Comparison of ENCODE assay signal across 24 cellular contexts in the genomic region with DNA sequence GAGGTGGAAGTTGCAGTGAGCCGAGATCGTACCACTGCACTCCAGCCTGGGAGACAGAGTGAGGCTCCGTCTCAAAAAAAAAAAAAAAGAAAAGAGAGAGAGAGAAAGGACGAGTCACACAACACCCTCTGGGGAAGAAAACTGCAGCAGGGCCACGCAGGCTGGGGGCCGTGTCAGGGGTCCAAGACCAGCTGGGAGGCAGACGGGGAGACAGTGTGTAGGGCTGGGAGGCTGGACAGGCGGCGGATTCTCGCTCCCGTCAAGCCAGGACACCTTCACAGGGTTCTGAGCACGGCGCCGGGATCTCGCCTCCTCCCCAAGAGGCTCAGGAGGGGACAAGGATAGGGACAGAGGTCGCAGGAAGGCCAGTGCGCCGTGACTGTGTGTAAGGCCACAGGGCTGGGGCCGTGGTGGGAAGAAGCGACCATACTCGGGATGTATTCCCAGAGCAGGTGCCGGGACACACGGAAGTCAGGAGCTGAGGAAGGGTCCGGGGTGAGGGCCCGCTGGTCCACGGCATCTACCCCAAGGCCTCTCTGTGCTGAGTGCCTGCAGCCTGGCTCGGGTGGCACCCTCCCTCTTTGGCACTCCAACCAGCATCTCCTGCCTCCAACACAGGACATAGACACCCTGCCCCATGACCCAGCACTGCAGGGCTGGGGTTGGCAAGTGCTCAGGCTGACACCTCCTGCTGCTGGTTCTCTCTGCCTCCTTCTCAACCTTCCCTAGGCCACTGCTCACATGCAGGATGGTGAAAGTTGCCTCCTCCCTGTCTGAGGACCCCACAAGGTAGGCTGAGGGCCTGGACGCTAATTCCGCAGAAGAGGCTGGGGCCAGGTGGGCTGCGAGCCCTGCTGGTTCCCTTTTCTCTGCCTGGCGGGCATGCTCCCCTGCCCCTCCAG. TPM values are rescaled to one million over a fixed set of nuclear protein-coding genes. Genes with fewer than 3 reads are reported as not detected.
DNase-seq lines count a peak whose midpoint lies in the region; ATAC-seq and TF ChIP-seq lines count a peak whose summit lies in the region.
"Had no signal": no experiment of that assay in that cellular context is flagged by ENCODE, and none has a peak within 500 bp of the region (broad histone marks: within the 10 kb centered on the region; RNA-seq: fewer than 3 reads in every experiment).

No MANE protein-coding gene starts in this region.

- no peak for TF ChIP-seq CTCF in left ventricle myocardium inferior (IDR thresholded peaks at IDR 0.05; ENCODE audit: borderline replicate concordance)
- TF ChIP-seq CTCF in Panc1 (IDR thresholded peaks at IDR 0.05), result no peak
- no peak for TF ChIP-seq CTCF in spleen (IDR thresholded peaks at IDR 0.05 in 8 of 11, conservative IDR thresholded peaks at IDR 0.05 in 3 of 11)

- H3K36me3 ChIP-seq in left ventricle myocardium inferior, result peaks cover 25% of the 10 kb centered on the region
- peaks cover 6% of the 10 kb centered on the region for H3K36me3 ChIP-seq in Panc1 (ENCODE audit: control insufficient read depth, insufficient read depth, low read length)
- peaks cover 0 to 84% (median 32%) of the 10 kb centered on the region in 6 donors for H3K36me3 ChIP-seq in spleen

- CTCF ChIA-PET in Panc1 (lab: Charles Lee), result no interaction called here

- no TSS peak for BruUV-seq in Panc1 (replicated peaks; lab: Mats Ljungman, UMichigan)

- intact Hi-C loops in Right ventricle myocardium inferior (cut with DNase I), result no loop called here
- intact Hi-C loops in left ventricle myocardium inferior (cut with micrococcal nuclease), result no loop called here
- intact Hi-C loops in Panc1 (cut with micrococcal nuclease; ENCODE audit: unreplicated experiment), result no loop called here
- intact Hi-C loops in spleen (cut with DNase I; ENCODE audit: low total_unique reads), result no loop called here
- intact Hi-C loops in left ventricle myocardium superior (cut with micrococcal nuclease), result no loop called here

- H3K4me1 ChIP-seq in left ventricle myocardium inferior, result peaks cover 26% of the 10 kb centered on the region
- peaks cover 9% of the 10 kb centered on the region for H3K4me1 ChIP-seq in Panc1 (ENCODE audit: control insufficient read depth, insufficient read depth, low read length)
- peaks cover 0 to 79% (median 47%) of the 10 kb centered on the region in 6 donors for H3K4me1 ChIP-seq in spleen
- H3K4me1 ChIP-seq: HAP-1, SJSA1 had no signal

- POLR2A ChIA-PET in Panc1 (lab: Charles Lee), result no interaction called here

- H3K4me3 ChIP-seq in left ventricle myocardium inferior, result no peak overlapping the region
- no peak overlapping the region for H3K4me3 ChIP-seq in Panc1 (ENCODE audit: low read depth in 2 of 2, low read length in 2 of 2)
- H3K4me3 ChIP-seq in spleen, result no peak overlapping the region
- H3K4me3 ChIP-seq: GM23248, HAP-1, SJSA1 had no signal

- DNase-seq in Right ventricle myocardium inferior (ENCODE audit: missing footprints) (peak; percentile 61), left ventricle myocardium inferior (no peak), Panc1 (ENCODE audit: low read depth, low spot score) (no peak), iPS-NIHi11 (ENCODE audit: low spot score) (peak; percentile 4), spleen (peak; percentile 66), amniotic stem cell (lab: John Stamatoyannopoulos, UW) (no peak), left ventricle myocardium superior (no peak)
- DNase-seq in stimulated activated CD4-positive, alpha-beta T cell treated with anti-CD3 and anti-CD28 coated beads, Interleukin-4, amount 100 ng/mL, for 24 hours, result no peak
- DNase-seq: 8988T; AML-193; C1 segment of cervical spinal cord; CD8-positive, alpha-beta T cell; GM23248; Karpas-422; MV-4-11; NCI-H1105 treated with DMSO at 0.1 percent for 48 hours; NCI-H2029 treated with DMSO at 0.1 percent for 48 hours; NCI-H2171; NCI-H345; NCI-H524; NCI-H774; NK-92 treated with Interleukin-12 subunit alpha and Interleukin-12 subunit beta, amount 100 ng/mL, for 24 hours had no signal

- 80 to 89% (median 81%) methylated on average over 26 to 31 of the region's 31 CpGs for WGBS in spleen, 5 donors

- H3K9me3 ChIP-seq in left ventricle myocardium inferior (replicated peaks) (no peaks in the 10 kb centered on the region), Panc1 (ENCODE audit: control insufficient read depth, insufficient read depth, low read depth, low read length) (no peaks in the 10 kb centered on the region), spleen (no peaks in the 10 kb centered on the region)
- H3K9me3 ChIP-seq: HAP-1 had no signal

- no peak for ATAC-seq in Right ventricle myocardium inferior
- 0 out of 2 replicates have a peak, but pooled peaks have one; percentile 19 for ATAC-seq in Panc1
- ATAC-seq in left ventricle myocardium superior, result no peak
- ATAC-seq: CD8-positive, alpha-beta T cell had no signal

- H3K27ac ChIP-seq in left ventricle myocardium inferior (replicated peaks) (no peak overlapping the region), Panc1 (ENCODE audit: low read length) (no peak overlapping the region), spleen (peak overlapping the region in 2 of 8 donors; percentile 3 to 21)
- H3K27ac ChIP-seq: GM23248, SJSA1 had no signal

- H3K27me3 ChIP-seq in left ventricle myocardium inferior (ENCODE audit: low read depth), result no peaks in the 10 kb centered on the region
- H3K27me3 ChIP-seq in Panc1 (ENCODE audit: control insufficient read depth, insufficient read depth, low read length), result no peaks in the 10 kb centered on the region
- H3K27me3 ChIP-seq in spleen (replicated peaks in 1 of 7), result no peaks in the 10 kb centered on the region
- H3K27me3 ChIP-seq: SJSA1 had no signal

- TF ChIP-seq POLR2A in spleen (IDR thresholded peaks at IDR 0.05), result no peak

- in situ Hi-C loops in Panc1 (cut with HindIII; ENCODE audit: low pct_unique_long_range_greater_than_20kb, low sequenced_read_pairs), result no loop called here

RNA-seq across cellular contexts. Expression of a gene that starts 21.2 kb away (rescaled TPM):
- total RNA-seq in Right ventricle myocardium inferior (35.3 TPM), left ventricle myocardium inferior (31.8 TPM), Panc1 (2021; ENCODE audit: unreplicated experiment) (132 TPM), spleen (10 to 100 TPM; 18.0 to 53.8 (median 42.8) TPM), left ventricle myocardium superior (33.8 TPM)
- polyA plus RNA-seq in Panc1 (2012; ENCODE audit: insufficient read length), result 200 TPM
- 10 to 100 TPM; 16.6 to 39.0 (median 21.1) TPM for polyA plus RNA-seq in spleen

RNA-seq across cellular contexts. Expression of a gene that starts 41.2 kb away (rescaled TPM):
- total RNA-seq in Right ventricle myocardium inferior, result 29.1 TPM
- 19.2 TPM for total RNA-seq in left ventricle myocardium inferior
- 81.5 TPM for total RNA-seq in Panc1 (2021; ENCODE audit: unreplicated experiment)
- 95.0 TPM for polyA plus RNA-seq in Panc1 (2012; ENCODE audit: insufficient read length)
- total RNA-seq in spleen, result 10 to 100 TPM; 17.0 to 27.9 (median 23.1) TPM
- polyA plus RNA-seq in spleen, result 10 to 100 TPM; 17.0 to 35.1 (median 22.6) TPM
- total RNA-seq in left ventricle myocardium superior, result 23.9 TPM

Comparison
In these comparisons a context has a peak if more than half of its experiments do, and no peak if none do; other contexts are left out.
1. DNase-seq: peak in Right ventricle myocardium inferior (single experiment), iPS-NIHi11 (single experiment) and spleen (single experiment); none in left ventricle myocardium inferior (single experiment), Panc1 (single experiment), amniotic stem cell (single experiment), left ventricle myocardium superior (single experiment) and stimulated activated CD4-positive, alpha-beta T cell treated with anti-CD3 and anti-CD28 coated beads, Interleukin-4, amount 100 ng/mL, for 24 hours (single experiment).